ENCODE assay signal across 10 cellular contexts in genomic region chr15:63019539-63020109, GRCh38. TPM values are rescaled to one million over a fixed set of nuclear protein-coding genes. Genes with fewer than 3 reads are reported as not detected.
DNase-seq lines count a peak whose midpoint lies in the region; ATAC-seq and TF ChIP-seq lines count a peak whose summit lies in the region.
"Had no signal": no experiment of that assay in that cellular context is flagged by ENCODE, and none has a peak within 500 bp of the region (broad histone marks: within the 10 kb centered on the region; RNA-seq: fewer than 3 reads in every experiment).

No MANE protein-coding gene starts in this region.

- ATAC-seq in GM18873 (IDR thresholded peaks at IDR 0.05; ENCODE audit: low FRiP score, unreplicated experiment) (no peak), HG03565 (IDR thresholded peaks at IDR 0.05; ENCODE audit: unreplicated experiment) (no peak)

- H3K4me1 ChIP-seq in smooth muscle cell (ENCODE audit: low read depth), result peaks cover 14% of the 10 kb centered on the region

- H3K9me3 ChIP-seq in smooth muscle cell (replicated peaks; ENCODE audit: low read depth), result no peaks in the 10 kb centered on the region

- H3K9ac ChIP-seq in smooth muscle cell (ENCODE audit: low read depth), result no peak overlapping the region

- TF ChIP-seq CTCF in smooth muscle cell (IDR thresholded peaks at IDR 0.05; ENCODE audit: borderline replicate concordance, insufficient read depth, poor library complexity, severe bottlenecking), result no peak

- no peaks in the 10 kb centered on the region for H3K27me3 ChIP-seq in smooth muscle cell (ENCODE audit: low read depth)

- no peak overlapping the region for H2AFZ ChIP-seq in smooth muscle cell (ENCODE audit: low read depth)

- H4K20me1 ChIP-seq in smooth muscle cell (ENCODE audit: low read depth), result no peaks in the 10 kb centered on the region

- H3K36me3 ChIP-seq in smooth muscle cell (ENCODE audit: low read depth), result no peaks in the 10 kb centered on the region

- H3K4me3 ChIP-seq in smooth muscle cell, result no peak overlapping the region

- 50% methylated on average over 9 of the region's 9 CpGs for WGBS in smooth muscle cell (ENCODE audit: low lambda C conversion rate)

- peaks cover 9% of the 10 kb centered on the region for H3F3A ChIP-seq in smooth muscle cell (ENCODE audit: low read depth)

- H3K4me2 ChIP-seq in smooth muscle cell, result no peak overlapping the region

- peak overlapping the region; percentile 77 for H3K27ac ChIP-seq in smooth muscle cell (ENCODE audit: low read depth)

- H3K79me2 ChIP-seq in smooth muscle cell (ENCODE audit: low read depth), result no peaks in the 10 kb centered on the region

- DNase-seq in NCI-H2107 treated with DMSO at 0.1 percent for 48 hours (lab: John Stamatoyannopoulos, UW; ENCODE audit: unreplicated experiment) (peak; percentile 33), NCI-H2107 (lab: John Stamatoyannopoulos, UW) (no peak), SK-N-DZ (ENCODE audit: low spot score) (peak; percentile 59), fibroblast of the conjunctiva (ENCODE audit: low read depth) (peak; percentile 75), smooth muscle cell (lab: John Stamatoyannopoulos, UW; ENCODE audit: unreplicated experiment) (no peak)
- no peak for DNase-seq in stimulated activated CD4-positive, alpha-beta T cell treated with anti-CD3 and anti-CD28 coated beads, Interleukin-4, amount 100 ng/mL, for 4 hours
- DNase-seq: activated CD4-positive, alpha-beta T cell treated with anti-CD3 and anti-CD28 coated beads, Interleukin-2, amount 10 ng/mL, durations not matched to agents 24 days and 14 days; NCI-H2081 treated with DMSO at 0.1 percent for 48 hours had no signal

RNA-seq across cellular contexts. Expression of gene TPM1, which starts 22.9 kb away (rescaled TPM):
- polyA plus RNA-seq in SK-N-DZ (2014; cell fraction: cytosol; rRNA removed), result 151 and 160 TPM in 2 replicates
- polyA plus RNA-seq in SK-N-DZ (2014; cell fraction: nucleus; rRNA removed), result 148 and 158 TPM in 2 replicates
- total RNA-seq in smooth muscle cell, result 1,694 and 1,869 TPM in 2 replicates
- 1,915 and 2,406 TPM in 2 replicates for polyA plus RNA-seq in smooth muscle cell

Comparison
In these comparisons a context has a peak if more than half of its experiments do, and no peak if none do; other contexts are left out.
1. DNase-seq: peak in NCI-H2107 treated with DMSO at 0.1 percent for 48 hours (single experiment), SK-N-DZ (single experiment) and fibroblast of the conjunctiva (single experiment); none in NCI-H2107 (single experiment), smooth muscle cell (single experiment) and stimulated activated CD4-positive, alpha-beta T cell treated with anti-CD3 and anti-CD28 coated beads, Interleukin-4, amount 100 ng/mL, for 4 hours (0 of 2).